8 cellular contexts compared by ENCODE assay signal in genomic region chr11:4094348-4095291, GRCh38. TPM values are rescaled to one million over a fixed set of nuclear protein-coding genes. Genes with fewer than 3 reads are reported as not detected.
DNase-seq lines count a peak whose midpoint lies in the region; ATAC-seq lines count a peak whose summit lies in the region.

Gene RRM1 (plus strand): TSS chr11:4094799. CDS start chr11:4095013, 214 bp downstream.

- peak within 1 kb of the TSS; percentile 96 for H3K4me3 ChIP-seq in GM08714 (ENCODE audit: low read length)

- DNase-seq in NCI-H1092 treated with DMSO at 0.1 percent for 48 hours (lab: John Stamatoyannopoulos, UW), result peak; percentile 97
- peak; percentile 83 for DNase-seq in SKM-1 (lab: John Stamatoyannopoulos, UW; ENCODE audit: unreplicated experiment)
- peak; percentile 91 to 94 for DNase-seq in activated naive CD4-positive, alpha-beta T cell treated with anti-CD3 and anti-CD28 coated beads, Interleukin-2, amount 50 U/mL, for 72 hours (ENCODE audit: low spot score in 2 of 2)
- DNase-seq in glomerular endothelial cell (ENCODE audit: extremely low read depth, low read depth, low spot score), result peak; percentile 71
- peak; percentile 96 for DNase-seq in occipital lobe (lab: John Stamatoyannopoulos, UW)

- H3K27ac ChIP-seq in temporal lobe (ENCODE audit: low read depth, low read length), result peak within 1 kb of the TSS; percentile 71

- peak; percentile 92 for ATAC-seq in HG02610 (IDR thresholded peaks at IDR 0.05; ENCODE audit: unreplicated experiment)
- ATAC-seq in activated naive CD4-positive, alpha-beta T cell treated with anti-CD3 and anti-CD28 coated beads, Interleukin-2, amount 50 U/mL, for 72 hours, result peak; percentile 96

- H3K9me3 Mint-ChIP-seq in activated naive CD4-positive, alpha-beta T cell treated with anti-CD3 and anti-CD28 coated beads, Interleukin-2, amount 50 U/mL, for 72 hours, result no peaks in the 10 kb centered on the region

- H3K36me3 Mint-ChIP-seq in activated naive CD4-positive, alpha-beta T cell treated with anti-CD3 and anti-CD28 coated beads, Interleukin-2, amount 50 U/mL, for 72 hours, result peaks cover 27 to 37% of the 10 kb centered on the region in 2 donors

- peak within 1 kb of the TSS; percentile 97 to 99 for H3K27ac Mint-ChIP-seq in activated naive CD4-positive, alpha-beta T cell treated with anti-CD3 and anti-CD28 coated beads, Interleukin-2, amount 50 U/mL, for 72 hours

RNA-seq across cellular contexts. Expression of gene RRM1, which starts in this region (rescaled TPM):
- 100 to 1,000 TPM; 192 to 278 TPM for total RNA-seq in activated naive CD4-positive, alpha-beta T cell treated with anti-CD3 and anti-CD28 coated beads, Interleukin-2, amount 50 U/mL, for 72 hours
- total RNA-seq in glomerular endothelial cell (29.4 and 37.3 TPM in 2 replicates), occipital lobe (66.3 TPM), temporal lobe (54.3 TPM)

Comparison
In these comparisons a context has a peak if more than half of its experiments do, and no peak if none do; other contexts are left out.
1. Peak in every context shown above with its lines: DNase-seq, ATAC-seq, H3K4me3 ChIP-seq and H3K27ac ChIP-seq.